In genomic region chr10:133356953-133357292, GRCh38 we compare ENCODE assay signal across 1 cellular context.
TF ChIP-seq lines count a peak whose summit lies in the region.

No MANE protein-coding gene starts in this region.

TF ChIP-seq in HepG2, 621 proteins besides CTCF, POLR2A, EP300 and RAD21 (continued from another document and continues in another):
- TF ChIP-seq KIAA2018 (CRISPR knock-in tag; IDR thresholded peaks at IDR 0.05; ENCODE audit: borderline replicate concordance) (no peak), DMTF1 (CRISPR knock-in tag; IDR thresholded peaks at IDR 0.05) (no peak), RERE (CRISPR knock-in tag; IDR thresholded peaks at IDR 0.05; ENCODE audit: low read depth) (no peak), SP140L (CRISPR knock-in tag; IDR thresholded peaks at IDR 0.05; ENCODE audit: borderline replicate concordance) (no peak), FOXC1 (CRISPR knock-in tag; IDR thresholded peaks at IDR 0.05; ENCODE audit: borderline replicate concordance) (no peak), GTF2F1 (IDR thresholded peaks at IDR 0.05; ENCODE audit: low read length) (no peak), SNAI1 (CRISPR knock-in tag; IDR thresholded peaks at IDR 0.05; ENCODE audit: borderline replicate concordance) (0 out of 2 replicates have a peak, but pooled peaks have one; percentile 37), CSRNP2 (CRISPR knock-in tag; conservative IDR thresholded peaks at IDR 0.05; ENCODE audit: low read depth) (no peak), ZNF839 (CRISPR knock-in tag; IDR thresholded peaks at IDR 0.05; ENCODE audit: borderline replicate concordance) (no peak), RBFOX2 (IDR thresholded peaks at IDR 0.05; ENCODE audit: low read depth, low read length) (no peak), TOE1 (CRISPR knock-in tag; IDR thresholded peaks at IDR 0.05) (no peak), TBP (CRISPR knock-in tag; IDR thresholded peaks at IDR 0.05) (no peak), NCOA1 (CRISPR knock-in tag; IDR thresholded peaks at IDR 0.05) (no peak), SOX6 (IDR thresholded peaks at IDR 0.05) (no peak), SOX6 (CRISPR knock-in tag; IDR thresholded peaks at IDR 0.05) (peak; percentile 24; the same call in 1 of the 2 replicates), ZFP1 (CRISPR knock-in tag; IDR thresholded peaks at IDR 0.05) (no peak), ZNF580 (CRISPR knock-in tag; IDR thresholded peaks at IDR 0.05; ENCODE audit: borderline replicate concordance, low read depth) (no peak), ZFP36 (IDR thresholded peaks at IDR 0.05; ENCODE audit: borderline replicate concordance, low read depth, low read length, partially characterized antibody) (no peak), PRDM10 (CRISPR knock-in tag; IDR thresholded peaks at IDR 0.05; ENCODE audit: low read depth) (no peak), RAD51 (IDR thresholded peaks at IDR 0.05; ENCODE audit: borderline replicate concordance) (no peak), ZNF761 (CRISPR knock-in tag; conservative IDR thresholded peaks at IDR 0.05) (no peak), MED8 (CRISPR knock-in tag; IDR thresholded peaks at IDR 0.05; ENCODE audit: insufficient replicate concordance) (no peak), MAFK (conservative IDR thresholded peaks at IDR 0.05 in 1 of 2, IDR thresholded peaks at IDR 0.05 in 1 of 2; ENCODE audit: low read length in 2 of 2) (no peak), IKZF4 (CRISPR knock-in tag; IDR thresholded peaks at IDR 0.05; ENCODE audit: borderline replicate concordance, low read depth, not compliant biosample characterization) (no peak), ZFP91 (CRISPR knock-in tag; IDR thresholded peaks at IDR 0.05; ENCODE audit: borderline replicate concordance) (0 out of 2 replicates have a peak, but pooled peaks have one; percentile 8), SOX5 (CRISPR knock-in tag; IDR thresholded peaks at IDR 0.05; ENCODE audit: borderline replicate concordance) (no peak), ZNF143 (CRISPR knock-in tag; IDR thresholded peaks at IDR 0.05) (no peak), SMC3 (IDR thresholded peaks at IDR 0.05; ENCODE audit: low read length) (no peak), FOXM1 (CRISPR knock-in tag; IDR thresholded peaks at IDR 0.05) (no peak), ZNF34 (CRISPR knock-in tag; IDR thresholded peaks at IDR 0.05; ENCODE audit: borderline replicate concordance) (no peak), ZNF790 (CRISPR knock-in tag; IDR thresholded peaks at IDR 0.05; ENCODE audit: borderline replicate concordance) (no peak), ZC3H13 (CRISPR knock-in tag; IDR thresholded peaks at IDR 0.05) (no peak), ZBTB7A (CRISPR knock-in tag; IDR thresholded peaks at IDR 0.05) (no peak), HNRNPLL (IDR thresholded peaks at IDR 0.05; ENCODE audit: low read depth, low read length, poor library complexity, severe bottlenecking) (no peak), ZNF292 (CRISPR knock-in tag; IDR thresholded peaks at IDR 0.05; ENCODE audit: borderline replicate concordance, low read depth) (0 out of 2 replicates have a peak, but pooled peaks have one; percentile 12), IRX3 (CRISPR knock-in tag; IDR thresholded peaks at IDR 0.05; ENCODE audit: borderline replicate concordance, low read depth) (no peak)
